In the genomic region with DNA sequence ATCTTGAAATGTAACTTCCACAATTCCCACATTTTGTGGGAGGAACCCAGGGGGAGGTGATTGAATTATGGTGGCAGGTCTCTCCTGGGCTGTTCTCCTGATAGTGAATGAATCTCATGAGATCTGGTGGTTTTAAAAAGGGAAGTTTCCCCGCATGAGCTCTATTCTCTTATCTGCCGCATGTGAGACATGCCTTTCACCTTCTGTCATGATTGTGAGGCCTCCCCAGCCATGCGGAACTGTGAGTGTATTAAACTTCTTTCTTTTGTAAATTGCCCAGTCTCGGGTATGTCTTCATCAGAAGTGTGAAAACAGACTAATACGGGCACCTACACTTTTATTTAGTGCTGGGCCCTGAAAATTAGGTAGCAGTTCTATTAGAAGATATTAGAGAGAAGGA, we compare ENCODE assay signal across 1 cellular context.
TF ChIP-seq lines count a peak whose summit lies in the region.

No MANE protein-coding gene starts in this region.

TF ChIP-seq in GM23338, 12 proteins besides CTCF, POLR2A, EP300 and RAD21 (continued from another document):
- TF ChIP-seq, protein P1, sequence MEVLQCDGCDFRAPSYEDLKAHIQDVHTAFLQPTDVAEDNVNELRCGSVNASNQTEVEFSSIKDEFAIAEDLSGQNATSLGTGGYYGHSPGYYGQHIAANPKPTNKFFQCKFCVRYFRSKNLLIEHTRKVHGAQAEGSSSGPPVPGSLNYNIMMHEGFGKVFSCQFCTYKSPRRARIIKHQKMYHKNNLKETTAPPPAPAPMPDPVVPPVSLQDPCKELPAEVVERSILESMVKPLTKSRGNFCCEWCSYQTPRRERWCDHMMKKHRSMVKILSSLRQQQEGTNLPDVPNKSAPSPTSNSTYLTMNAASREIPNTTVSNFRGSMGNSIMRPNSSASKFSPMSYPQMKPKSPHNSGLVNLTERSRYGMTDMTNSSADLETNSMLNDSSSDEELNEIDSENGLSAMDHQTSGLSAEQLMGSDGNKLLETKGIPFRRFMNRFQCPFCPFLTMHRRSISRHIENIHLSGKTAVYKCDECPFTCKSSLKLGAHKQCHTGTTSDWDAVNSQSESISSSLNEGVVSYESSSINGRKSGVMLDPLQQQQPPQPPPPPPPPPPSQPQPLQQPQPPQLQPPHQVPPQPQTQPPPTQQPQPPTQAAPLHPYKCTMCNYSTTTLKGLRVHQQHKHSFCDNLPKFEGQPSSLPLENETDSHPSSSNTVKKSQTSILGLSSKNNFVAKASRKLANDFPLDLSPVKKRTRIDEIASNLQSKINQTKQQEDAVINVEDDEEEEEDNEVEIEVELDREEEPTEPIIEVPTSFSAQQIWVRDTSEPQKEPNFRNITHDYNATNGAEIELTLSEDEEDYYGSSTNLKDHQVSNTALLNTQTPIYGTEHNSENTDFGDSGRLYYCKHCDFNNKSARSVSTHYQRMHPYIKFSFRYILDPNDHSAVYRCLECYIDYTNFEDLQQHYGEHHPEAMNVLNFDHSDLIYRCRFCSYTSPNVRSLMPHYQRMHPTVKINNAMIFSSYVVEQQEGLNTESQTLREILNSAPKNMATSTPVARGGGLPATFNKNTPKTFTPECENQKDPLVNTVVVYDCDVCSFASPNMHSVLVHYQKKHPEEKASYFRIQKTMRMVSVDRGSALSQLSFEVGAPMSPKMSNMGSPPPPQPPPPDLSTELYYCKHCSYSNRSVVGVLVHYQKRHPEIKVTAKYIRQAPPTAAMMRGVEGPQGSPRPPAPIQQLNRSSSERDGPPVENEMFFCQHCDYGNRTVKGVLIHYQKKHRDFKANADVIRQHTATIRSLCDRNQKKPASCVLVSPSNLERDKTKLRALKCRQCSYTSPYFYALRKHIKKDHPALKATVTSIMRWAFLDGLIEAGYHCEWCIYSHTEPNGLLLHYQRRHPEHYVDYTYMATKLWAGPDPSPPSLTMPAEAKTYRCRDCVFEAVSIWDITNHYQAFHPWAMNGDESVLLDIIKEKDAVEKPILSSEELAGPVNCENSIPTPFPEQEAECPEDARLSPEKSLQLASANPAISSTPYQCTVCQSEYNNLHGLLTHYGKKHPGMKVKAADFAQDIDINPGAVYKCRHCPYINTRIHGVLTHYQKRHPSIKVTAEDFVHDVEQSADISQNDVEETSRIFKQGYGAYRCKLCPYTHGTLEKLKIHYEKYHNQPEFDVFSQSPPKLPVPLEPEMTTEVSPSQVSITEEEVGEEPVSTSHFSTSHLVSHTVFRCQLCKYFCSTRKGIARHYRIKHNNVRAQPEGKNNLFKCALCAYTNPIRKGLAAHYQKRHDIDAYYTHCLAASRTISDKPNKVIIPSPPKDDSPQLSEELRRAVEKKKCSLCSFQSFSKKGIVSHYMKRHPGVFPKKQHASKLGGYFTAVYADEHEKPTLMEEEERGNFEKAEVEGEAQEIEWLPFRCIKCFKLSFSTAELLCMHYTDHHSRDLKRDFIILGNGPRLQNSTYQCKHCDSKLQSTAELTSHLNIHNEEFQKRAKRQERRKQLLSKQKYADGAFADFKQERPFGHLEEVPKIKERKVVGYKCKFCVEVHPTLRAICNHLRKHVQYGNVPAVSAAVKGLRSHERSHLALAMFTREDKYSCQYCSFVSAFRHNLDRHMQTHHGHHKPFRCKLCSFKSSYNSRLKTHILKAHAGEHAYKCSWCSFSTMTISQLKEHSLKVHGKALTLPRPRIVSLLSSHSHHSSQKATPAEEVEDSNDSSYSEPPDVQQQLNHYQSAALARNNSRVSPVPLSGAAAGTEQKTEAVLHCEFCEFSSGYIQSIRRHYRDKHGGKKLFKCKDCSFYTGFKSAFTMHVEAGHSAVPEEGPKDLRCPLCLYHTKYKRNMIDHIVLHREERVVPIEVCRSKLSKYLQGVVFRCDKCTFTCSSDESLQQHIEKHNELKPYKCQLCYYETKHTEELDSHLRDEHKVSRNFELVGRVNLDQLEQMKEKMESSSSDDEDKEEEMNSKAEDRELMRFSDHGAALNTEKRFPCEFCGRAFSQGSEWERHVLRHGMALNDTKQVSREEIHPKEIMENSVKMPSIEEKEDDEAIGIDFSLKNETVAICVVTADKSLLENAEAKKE (CRISPR knock-in tag; IDR thresholded peaks at IDR 0.05), result no peak
- no peak for TF ChIP-seq EZH2phosphoT487 (IDR thresholded peaks at IDR 0.05; ENCODE audit: unreplicated experiment)
- TF ChIP-seq STAT1 (IDR thresholded peaks at IDR 0.05; ENCODE audit: unreplicated experiment), result no peak
- no peak for TF ChIP-seq ZNF114 (CRISPR knock-in tag; IDR thresholded peaks at IDR 0.05)
- TF ChIP-seq, protein P2, sequence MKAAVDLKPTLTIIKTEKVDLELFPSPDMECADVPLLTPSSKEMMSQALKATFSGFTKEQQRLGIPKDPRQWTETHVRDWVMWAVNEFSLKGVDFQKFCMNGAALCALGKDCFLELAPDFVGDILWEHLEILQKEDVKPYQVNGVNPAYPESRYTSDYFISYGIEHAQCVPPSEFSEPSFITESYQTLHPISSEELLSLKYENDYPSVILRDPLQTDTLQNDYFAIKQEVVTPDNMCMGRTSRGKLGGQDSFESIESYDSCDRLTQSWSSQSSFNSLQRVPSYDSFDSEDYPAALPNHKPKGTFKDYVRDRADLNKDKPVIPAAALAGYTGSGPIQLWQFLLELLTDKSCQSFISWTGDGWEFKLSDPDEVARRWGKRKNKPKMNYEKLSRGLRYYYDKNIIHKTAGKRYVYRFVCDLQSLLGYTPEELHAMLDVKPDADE (IDR thresholded peaks at IDR 0.05), result no peak
- no peak for TF ChIP-seq POLR2AphosphoS5 (IDR thresholded peaks at IDR 0.05; ENCODE audit: low read depth)
- no peak for TF ChIP-seq JUNB (IDR thresholded peaks at IDR 0.05; ENCODE audit: unreplicated experiment)
- no peak for TF ChIP-seq ZNF331 (CRISPR knock-in tag; IDR thresholded peaks at IDR 0.05; ENCODE audit: low read depth)
